Comparison of ENCODE assay signal across 1 cellular context in genomic region chr6:147075326-147075840, GRCh38.
TF ChIP-seq lines count a peak whose summit lies in the region.

No MANE protein-coding gene starts in this region.

TF ChIP-seq in K562, 482 proteins besides CTCF, POLR2A, EP300 and RAD21 (continued from another document):
- TF ChIP-seq E2F1 (CRISPR knock-in tag; IDR thresholded peaks at IDR 0.05) (no peak), ZFP91 (CRISPR knock-in tag; IDR thresholded peaks at IDR 0.05) (no peak), ATF3 (IDR thresholded peaks at IDR 0.05) (no peak), ATF3 (CRISPR knock-in tag; conservative IDR thresholded peaks at IDR 0.05) (no peak), ZNF140 (CRISPR knock-in tag; IDR thresholded peaks at IDR 0.05) (no peak), RREB1 (CRISPR knock-in tag; IDR thresholded peaks at IDR 0.05) (no peak), MXD1 (CRISPR knock-in tag; IDR thresholded peaks at IDR 0.05; ENCODE audit: borderline replicate concordance, poor library complexity, severe bottlenecking) (no peak)
